8 cellular contexts compared by ENCODE assay signal in genomic region chr12:56632701-56633464, GRCh38. TPM values are rescaled to one million over a fixed set of nuclear protein-coding genes. Genes with fewer than 3 reads are reported as not detected.
A peak's percentile ranks its signal among the peaks of the same experiment; 100 is the strongest.
DNase-seq lines count a peak whose midpoint lies in the region; ATAC-seq, FAIRE-seq and TF ChIP-seq lines count a peak whose summit lies in the region.

No MANE protein-coding gene starts in this region.

- TF ChIP-seq CTCF in H9 (conservative IDR thresholded peaks at IDR 0.05) (no peak), WTC11 (IDR thresholded peaks at IDR 0.05) (no peak)

- H3T11ph ChIP-seq in H9 (ENCODE audit: low read length) = no peak overlapping the region

- H3K23me2 ChIP-seq in H9 (ENCODE audit: insufficient read length, low read depth, low read length, poor library complexity, severe bottlenecking) = peaks cover 34% of the 10 kb centered on the region

- no peak overlapping the region for H3K23ac ChIP-seq in H9 (ENCODE audit: insufficient read length, low read depth, low read length)

- H3K9me3 Mint-ChIP-seq in H9 = peaks cover 0 to 6% of the 10 kb centered on the region in 2 experiments; a peak in 1 of 5 replicates
- H3K9me3 Mint-ChIP-seq in WTC11 = no peaks in the 10 kb centered on the region

- H3K4me1 Mint-ChIP-seq in H9 (peaks cover 72 to 74% of the 10 kb centered on the region in 2 experiments), WTC11 (peaks cover 64% of the 10 kb centered on the region)

- POLR2A ChIA-PET in WTC11 (lab: Charles Lee) = interaction anchor here (0.6 kb wide), 2 partner anchors 8 to 328 kb away, joined by 3 to 9 read pairs; no protein-coding TSS in a partner anchor

- H3K79me1 ChIP-seq in H9 (ENCODE audit: insufficient read depth, low read depth, low read length, poor library complexity, severe bottlenecking) = no peaks in the 10 kb centered on the region

- peak overlapping the region; percentile 73 to 81 (median 81); a peak in 6 of 7 replicates for H3K27ac Mint-ChIP-seq in H9
- H3K27ac Mint-ChIP-seq in WTC11 = peak overlapping the region; percentile 53

- H4K20me1 ChIP-seq in H9 (ENCODE audit: control insufficient read depth, insufficient read depth, insufficient read length) = no peaks in the 10 kb centered on the region

- no peak overlapping the region for H2BK15ac ChIP-seq in H9 (ENCODE audit: low read depth, low read length)

- H3K18ac ChIP-seq in H9 (ENCODE audit: insufficient read length, low read depth, low read length) = no peak overlapping the region

- no peak overlapping the region for H3K4ac ChIP-seq in H9 (ENCODE audit: low read depth, low read length)

- no peak overlapping the region for H4K91ac ChIP-seq in H9 (ENCODE audit: insufficient read length, low read depth, low read length)

- peak overlapping the region; percentile 90 for H3K4me2 ChIP-seq in H9 (ENCODE audit: insufficient read depth, insufficient read length, low read length)

- H2BK120ac ChIP-seq in H9 (ENCODE audit: low read depth, low read length, poor library complexity, severe bottlenecking) = no peak overlapping the region

- H3K27me3 Mint-ChIP-seq in H9 (ENCODE audit: low read depth) (no peaks in the 10 kb centered on the region), WTC11 (ENCODE audit: low read depth) (no peaks in the 10 kb centered on the region)

- H2AK5ac ChIP-seq in H9 (ENCODE audit: insufficient read length, low read length) = no peak overlapping the region

- ATAC-seq in WTC11 = no peak
- ATAC-seq in right cardiac atrium = no peak
- ATAC-seq in HG02798 (IDR thresholded peaks at IDR 0.05; ENCODE audit: poor library complexity, unreplicated experiment) = no peak
- no peak for ATAC-seq in HG03469 (IDR thresholded peaks at IDR 0.05; ENCODE audit: unreplicated experiment)

- no peak overlapping the region for H2BK20ac ChIP-seq in H9 (ENCODE audit: low read depth, low read length, poor library complexity, severe bottlenecking)

- no peak overlapping the region for H2BK5ac ChIP-seq in H9 (ENCODE audit: insufficient read length, low read length)

- H3K9ac ChIP-seq in H9 (ENCODE audit: extremely low read depth, insufficient read length, low read length) = no peak overlapping the region

- peaks cover 0 to 3% of the 10 kb centered on the region in 2 donors for H3K36me3 ChIP-seq in small intestine (ENCODE audit: control insufficient read depth in 2 of 2, insufficient read depth in 2 of 2, low read length in 2 of 2)

- H3K14ac ChIP-seq in H9 (ENCODE audit: insufficient read depth, low read length) = no peak overlapping the region

- DNase-seq in H9 (no peak), WTC11 (ENCODE audit: low spot score) (no peak), right cardiac atrium (no peak), small intestine (no peak), NCI-H345 treated with DMSO at 0.1 percent for 48 hours (lab: John Stamatoyannopoulos, UW; ENCODE audit: unreplicated experiment) (no peak), NCI-H2107 (lab: John Stamatoyannopoulos, UW) (no peak)

- no CpG with 5 or more reads among the region's 3 CpGs for WGBS in H9 (ENCODE audit: extremely low coverage, insufficient read length, low lambda C conversion rate)
- 18% methylated on average over 3 of the region's 3 CpGs for WGBS in right cardiac atrium
- WGBS in small intestine, 3 donors = 35 to 43% (median 41%) methylated on average over 3 of the region's 3 CpGs

- H3K4me3 ChIP-seq in right cardiac atrium (ENCODE audit: low read length) = peak overlapping the region; percentile 30
- H3K4me3 ChIP-seq in small intestine (ENCODE audit: low read depth in 1 of 2, low read length in 2 of 2) = peak overlapping the region in 1 of 2 donors; percentile 44

- H3K9me3 ChIP-seq in H9 (ENCODE audit: control insufficient read depth, low read depth, low read length) (no peaks in the 10 kb centered on the region), right cardiac atrium (ENCODE audit: control insufficient read depth, low read length) (no peaks in the 10 kb centered on the region), small intestine (ENCODE audit: control insufficient read depth, low read depth) (no peaks in the 10 kb centered on the region)

- no peak overlapping the region for H2BK12ac ChIP-seq in H9 (ENCODE audit: insufficient read length, low read depth, low read length)

- peaks cover 10% of the 10 kb centered on the region; the same call in 1 of the 2 replicates for H3K79me2 ChIP-seq in H9 (ENCODE audit: insufficient read depth, low read length)

- H2AFZ ChIP-seq in H9 (ENCODE audit: low read length) = no peak overlapping the region

- FAIRE-seq in small intestine (lab: Jason Lieb, UNC) = no peak

- H3K4me1 ChIP-seq in H9 (ENCODE audit: insufficient read depth, low read length) = peaks cover 14% of the 10 kb centered on the region; the same call in 1 of the 2 replicates
- peaks cover 12% of the 10 kb centered on the region for H3K4me1 ChIP-seq in right cardiac atrium (ENCODE audit: control insufficient read depth, insufficient read depth, low read length)
- H3K4me1 ChIP-seq in small intestine (ENCODE audit: control insufficient read depth in 2 of 2, insufficient read depth in 1 of 2, low read depth in 1 of 2, low read length in 1 of 2) = peaks cover 6 to 22% of the 10 kb centered on the region in 2 donors

- H3K36me3 Mint-ChIP-seq in H9 (ENCODE audit: insufficient read depth in 1 of 3, low read depth in 3 of 3) = peaks cover 2 to 12% (median 3%) of the 10 kb centered on the region in 3 experiments; a peak in 5 of 7 replicates
- peaks cover 4% of the 10 kb centered on the region for H3K36me3 Mint-ChIP-seq in WTC11

- CTCF ChIA-PET in WTC11 (lab: Charles Lee) = interaction anchor here (0.5 to 5.3 kb wide), 5 partner anchors 10 to 374 kb away, joined by 3 to 84 read pairs (median 4); partner anchors contain the start of gene ANKRD52

- no peak overlapping the region for H3K27ac ChIP-seq in H9 (ENCODE audit: insufficient read length, low read depth, low read length)
- peak overlapping the region; percentile 25 for H3K27ac ChIP-seq in right cardiac atrium (ENCODE audit: low read length)
- H3K27ac ChIP-seq in small intestine (ENCODE audit: low read depth in 1 of 2, low read length in 1 of 2) = peak overlapping the region; percentile 33 to 68

- no peak overlapping the region for H4K8ac ChIP-seq in H9 (replicated peaks; ENCODE audit: insufficient read length, low read depth, low read length)

- no peak overlapping the region for H3K56ac ChIP-seq in H9 (ENCODE audit: insufficient read length, low read depth, low read length)

- no peak overlapping the region for H4K5ac ChIP-seq in H9 (ENCODE audit: insufficient read length, low read depth, low read length)

- intact Hi-C loops in right cardiac atrium (cut with DNase I) = no loop called here

- H3K4me3 Mint-ChIP-seq in H9 = peak overlapping the region; percentile 36 to 92
- peak overlapping the region; percentile 97 for H3K4me3 Mint-ChIP-seq in WTC11

- no peaks in the 10 kb centered on the region for H3K27me3 ChIP-seq in H9 (ENCODE audit: insufficient read depth, low read length)
- H3K27me3 ChIP-seq in right cardiac atrium (ENCODE audit: control insufficient read depth, insufficient read depth) = no peaks in the 10 kb centered on the region
- no peaks in the 10 kb centered on the region for H3K27me3 ChIP-seq in small intestine (ENCODE audit: control insufficient read depth in 2 of 2, insufficient read depth in 2 of 2, low read length in 2 of 2)

TF ChIP-seq in WTC11, 78 proteins besides CTCF, POLR2A, EP300 and RAD21 (continues in another document):
- TF ChIP-seq STAT6 (CRISPR knock-in tag; conservative IDR thresholded peaks at IDR 0.05; ENCODE audit: low read depth) = no peak
- TF ChIP-seq IRF2 (CRISPR knock-in tag; IDR thresholded peaks at IDR 0.05; ENCODE audit: borderline replicate concordance, low read depth) = no peak
- no peak for TF ChIP-seq E2F1 (CRISPR knock-in tag; IDR thresholded peaks at IDR 0.05)
- no peak for TF ChIP-seq SP1 (CRISPR knock-in tag; conservative IDR thresholded peaks at IDR 0.05)
- no peak for TF ChIP-seq CREB1 (CRISPR knock-in tag; IDR thresholded peaks at IDR 0.05)
- no peak for TF ChIP-seq HMGA2 (CRISPR knock-in tag; IDR thresholded peaks at IDR 0.05)

RNA-seq across cellular contexts. Expression of gene BAZ2A, which starts 2.8 kb away (rescaled TPM):
- total RNA-seq in H9 (2021) (94.1 and 108 TPM in 2 replicates), WTC11 (2021) (103 to 114 TPM (median 108 TPM) in 3 replicates), right cardiac atrium (10 to 100 TPM; 38.4 to 49.2 (median 48.1) TPM)
- polyA plus RNA-seq in right cardiac atrium (30.2 TPM), small intestine (10 to 100 TPM; 19.2 to 30.7 (median 21.2) TPM)

RNA-seq across cellular contexts. Expression of gene ATP5F1B, which starts 12.9 kb away (rescaled TPM):
- total RNA-seq in H9 (2021) (927 and 936 TPM in 2 replicates), WTC11 (2021) (971 to 1,064 TPM (median 1,005 TPM) in 3 replicates), right cardiac atrium (1,000 to 10,000 TPM; 1,684 to 2,029 (median 1,762) TPM)
- polyA plus RNA-seq in right cardiac atrium (1,409 TPM), small intestine (1,000 to 10,000 TPM in 2 of 3 donors, 100 to 1,000 TPM in 1; 898 to 1,455 (median 1,096) TPM)

RNA-seq across cellular contexts. Expression of gene PTGES3, which starts 55.2 kb away (rescaled TPM):
- total RNA-seq in H9 (2021) (435 and 449 TPM in 2 replicates), WTC11 (2021) (394 to 436 TPM (median 420 TPM) in 3 replicates), right cardiac atrium (100 to 1,000 TPM; 127 to 176 (median 150) TPM)
- polyA plus RNA-seq in right cardiac atrium (116 TPM), small intestine (100 to 1,000 TPM; 130 to 222 (median 139) TPM)
